8 cellular contexts compared by ENCODE assay signal in genomic region chr6:132798820-132799538, GRCh38. TPM values are rescaled to one million over a fixed set of nuclear protein-coding genes. Genes with fewer than 3 reads are reported as not detected.
DNase-seq lines count a peak whose midpoint lies in the region; ATAC-seq and TF ChIP-seq lines count a peak whose summit lies in the region.

No MANE protein-coding gene starts in this region.

- no peaks in the 10 kb centered on the region for H3K27me3 Mint-ChIP-seq in naive thymus-derived CD8-positive, alpha-beta T cell

- H3K4me1 ChIP-seq in testis, result no peaks in the 10 kb centered on the region

- ATAC-seq in GM21360 (IDR thresholded peaks at IDR 0.05; ENCODE audit: unreplicated experiment), result peak; percentile 82
- ATAC-seq in naive thymus-derived CD8-positive, alpha-beta T cell, result peak; percentile 84 to 86

- TF ChIP-seq CTCF in fibroblast of mammary gland (conservative IDR thresholded peaks at IDR 0.05; ENCODE audit: control insufficient read depth, insufficient read depth, low read depth, low read length) (peak; percentile 84), testis (IDR thresholded peaks at IDR 0.05) (peak; percentile 19 to 64 (median 38))

- H3K36me3 ChIP-seq in testis (ENCODE audit: low read depth, missing control alignments), result no peaks in the 10 kb centered on the region

- H3K27me3 ChIP-seq in testis, result no peaks in the 10 kb centered on the region

- H3K4me1 Mint-ChIP-seq in naive thymus-derived CD8-positive, alpha-beta T cell, result peaks cover 6 to 43% (median 21%) of the 10 kb centered on the region in 4 donors

- intact Hi-C loops in testis (cut with DNase I; ENCODE audit: low total_unique reads), result no loop called here

- POLR2A ChIA-PET in naive thymus-derived CD8-positive, alpha-beta T cell (lab: Charles Lee), result interaction anchor here (0.6 to 5.7 kb wide), 9 partner anchors 10 to 518 kb away, joined by 3 to 137 read pairs (median 5); partner anchors contain the start of genes RPS12 and STX7

- peaks cover 0 to 20% (median 3%) of the 10 kb centered on the region in 3 donors for H3K36me3 Mint-ChIP-seq in naive thymus-derived CD8-positive, alpha-beta T cell

- 8 to 12% methylated on average over 17 of the region's 17 CpGs for WGBS in testis, 2 donors

- TF ChIP-seq POLR2A in testis (IDR thresholded peaks at IDR 0.05), result no peak

- H3K4me3 ChIP-seq in fibroblast of mammary gland (ENCODE audit: control insufficient read depth, low read depth, low read length) (peak overlapping the region; percentile 64), testis (peak overlapping the region; percentile 68 to 87)

- H3K4me3 Mint-ChIP-seq in naive thymus-derived CD8-positive, alpha-beta T cell, result no peak overlapping the region

- DNase-seq in DMS 273 treated with DMSO at 0.1 percent for 48 hours (lab: John Stamatoyannopoulos, UW) (peak; percentile 65), HK-2 (ENCODE audit: unreplicated experiment) (peak; percentile 65), OCI-M2 (lab: John Stamatoyannopoulos, UW; ENCODE audit: unreplicated experiment) (peak; percentile 47), fibroblast of mammary gland (ENCODE audit: low read depth) (peak; percentile 65), testis (peak; percentile 84)
- peak; percentile 80 to 81 for DNase-seq in activated T-cell treated with anti-CD3 and anti-CD28 coated beads, Interleukin-2, amount 50 U/mL, for 48 hours
- peak; percentile 40 to 80 (median 66) for DNase-seq in naive thymus-derived CD8-positive, alpha-beta T cell

- no peaks in the 10 kb centered on the region for H3K9me3 ChIP-seq in testis

- H3K27ac Mint-ChIP-seq in naive thymus-derived CD8-positive, alpha-beta T cell, result no peak overlapping the region

- peak overlapping the region; percentile 61 to 83 for H3K27ac ChIP-seq in testis

- H3K9me3 Mint-ChIP-seq in naive thymus-derived CD8-positive, alpha-beta T cell, result no peaks in the 10 kb centered on the region

RNA-seq across cellular contexts. Expression of gene SLC18B1, which starts 0.5 kb away (rescaled TPM):
- 10 to 100 TPM; 18.1 to 19.3 TPM for total RNA-seq in naive thymus-derived CD8-positive, alpha-beta T cell
- polyA plus RNA-seq in naive thymus-derived CD8-positive, alpha-beta T cell, result 10 to 100 TPM; 15.3 to 19.3 (median 16.9) TPM
- total RNA-seq in testis, result 1 to 10 TPM; 2.4 to 3.6 TPM
- 7.5 TPM for polyA plus RNA-seq in testis (ENCODE audit: insufficient read depth, low read depth, low replicate concordance)

RNA-seq across cellular contexts. Expression of gene RPS12, which starts 15.4 kb away (rescaled TPM):
- total RNA-seq in naive thymus-derived CD8-positive, alpha-beta T cell, result 1,000 to 10,000 TPM; 2,730 to 2,845 TPM
- 1,000 to 10,000 TPM; 3,456 to 3,652 (median 3,491) TPM for polyA plus RNA-seq in naive thymus-derived CD8-positive, alpha-beta T cell
- 1,000 to 10,000 TPM in 1 of 2 donors, 100 to 1,000 TPM in 1; 451 to 1,185 TPM for total RNA-seq in testis
- 1,417 TPM for polyA plus RNA-seq in testis (ENCODE audit: insufficient read depth, low read depth, low replicate concordance)

RNA-seq across cellular contexts. Expression of gene VNN2, which starts 41.3 kb away (rescaled TPM):
- 10 to 100 TPM; 46.3 to 46.4 TPM for total RNA-seq in naive thymus-derived CD8-positive, alpha-beta T cell
- polyA plus RNA-seq in naive thymus-derived CD8-positive, alpha-beta T cell, result 10 to 100 TPM; 42.7 to 52.0 (median 48.0) TPM
- total RNA-seq in testis, result under 1 TPM; 0.31 to 0.47 TPM
- polyA plus RNA-seq in testis (ENCODE audit: insufficient read depth, low read depth, low replicate concordance), result 2.0 TPM

Comparison
In these comparisons a context has a peak if more than half of its experiments do, and no peak if none do; other contexts are left out.
1. Peak in every context shown above with its lines: DNase-seq, ATAC-seq, H3K4me3 ChIP-seq and H3K27ac ChIP-seq.
2. RNA of gene SLC18B1, which starts 0.5 kb away (total RNA-seq): 18.1 to 19.3 TPM in naive thymus-derived CD8-positive, alpha-beta T cell; 2.4 to 3.6 TPM in testis; every median in the first group is over 4 times any median in the second.
3. RNA of gene VNN2, which starts 41.3 kb away (total RNA-seq): 46.3 to 46.4 TPM in naive thymus-derived CD8-positive, alpha-beta T cell; 0.31 to 0.47 TPM in testis; every median in the first group is over 10 times any median in the second.